ENCODE assay signal across 8 cellular contexts in the genomic region with DNA sequence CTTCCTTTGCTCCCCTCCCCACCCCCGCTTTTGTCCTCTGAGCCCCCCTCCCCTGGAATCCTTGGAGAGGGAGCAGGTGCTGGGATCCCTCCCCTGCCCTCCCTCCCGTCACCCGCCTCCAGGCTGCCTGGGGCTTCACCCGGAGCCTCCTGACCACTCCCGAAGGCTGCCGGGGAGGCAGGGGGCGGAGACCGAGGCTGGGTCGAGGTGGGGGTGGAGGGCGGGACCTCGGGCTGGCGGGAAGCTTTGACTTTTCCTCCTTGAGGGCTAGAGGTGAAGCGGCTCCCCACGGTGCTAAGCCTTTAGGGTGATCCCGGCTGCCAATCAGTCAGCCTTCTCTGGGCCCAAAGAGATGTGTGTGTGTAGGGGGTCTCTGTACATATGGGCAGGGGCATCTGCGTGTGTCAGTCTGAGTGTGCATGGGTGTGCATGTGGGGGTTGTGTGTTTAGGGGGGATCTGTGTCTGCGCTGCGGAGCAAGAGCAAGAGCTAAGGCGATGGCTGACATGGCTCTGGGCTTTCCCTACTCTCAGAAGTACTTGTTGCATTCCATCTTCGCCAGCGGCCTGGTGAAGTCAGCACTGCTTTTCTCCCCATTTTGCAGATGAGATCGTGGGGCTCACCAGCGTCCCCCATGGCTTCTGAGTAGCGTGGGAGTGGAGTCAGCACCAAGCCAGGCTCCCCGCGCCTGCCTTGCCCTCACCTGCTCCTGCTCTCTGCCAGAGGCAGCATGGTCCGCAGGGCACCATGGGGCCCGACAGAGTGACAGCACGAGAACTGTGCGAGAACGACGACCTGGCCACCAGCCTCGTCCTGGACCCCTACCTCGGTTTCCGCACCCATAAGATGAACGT. TPM values are rescaled to one million over a fixed set of nuclear protein-coding genes. Genes with fewer than 3 reads are reported as not detected.
DNase-seq lines count a peak whose midpoint lies in the region; ATAC-seq and TF ChIP-seq lines count a peak whose summit lies in the region.

No MANE protein-coding gene starts in this region.

- DNase-seq in HuH-7 (ENCODE audit: low spot score) (peak; percentile 96), PC-9 (peak; percentile 57 to 90), Right ventricle myocardium superior (peak; percentile 81), progenitor cell of endocrine pancreas (ENCODE audit: low spot score, unreplicated experiment) (peak; percentile 72)
- DNase-seq in activated naive CD4-positive, alpha-beta T cell treated with Interleukin-2 at 50 U/mL for 16 hours = peak; percentile 66

- H3K36me3 Mint-ChIP-seq in progenitor cell of endocrine pancreas (ENCODE audit: insufficient read depth) = peaks cover 7% of the 10 kb centered on the region

- H3K27ac ChIP-seq in C4-2B (peak overlapping the region; percentile 88), PC-9 (no peak overlapping the region)

- peak overlapping the region; percentile 99 for H3K4me2 ChIP-seq in PC-9

- H3K79me2 ChIP-seq in PC-9 (ENCODE audit: low read depth) = peaks cover 22% of the 10 kb centered on the region

- TSS peak; percentile 22 for BruUV-seq in PC-9 (replicated peaks; lab: Mats Ljungman, UMichigan)

- no peaks in the 10 kb centered on the region for H3K9me2 ChIP-seq in PC-9 (ENCODE audit: insufficient read depth)

- POLR2A ChIA-PET in PC-9 (lab: Charles Lee; ENCODE audit: unreplicated experiment) = interaction anchor here (0.5 to 0.7 kb wide), 3 partner anchors 43 to 224 kb away, joined by 3 to 16 read pairs (median 5); a partner anchor contains a TSS

- H3K27ac Mint-ChIP-seq in progenitor cell of endocrine pancreas = peak overlapping the region; percentile 96

- H3K27me3 ChIP-seq in PC-9 (ENCODE audit: insufficient read depth, low read depth) = no peaks in the 10 kb centered on the region

- H3K9me3 ChIP-seq in PC-9 (ENCODE audit: insufficient read depth, low read depth) = no peaks in the 10 kb centered on the region

- ATAC-seq in Right ventricle myocardium superior (ENCODE audit: poor library complexity) (no peak), GM18520 (IDR thresholded peaks at IDR 0.05; ENCODE audit: unreplicated experiment) (no peak), GM21723 (IDR thresholded peaks at IDR 0.05; ENCODE audit: unreplicated experiment) (no peak)

- H2AFZ ChIP-seq in PC-9 = no peak overlapping the region

- CTCF ChIA-PET in PC-9 (lab: Charles Lee) = interaction anchor here (0.6 to 1.4 kb wide), 2 partner anchors 43 to 401 kb away, joined by 3 read pairs; a partner anchor contains a TSS

- intact Hi-C loops in PC-9 (cut with micrococcal nuclease; ENCODE audit: unreplicated experiment) (no loop called here), Right ventricle myocardium superior (cut with DNase I) (no loop called here)

- peaks cover 19% of the 10 kb centered on the region for H4K20me1 ChIP-seq in PC-9 (ENCODE audit: insufficient read depth)

- H3K9me3 Mint-ChIP-seq in progenitor cell of endocrine pancreas (ENCODE audit: low read depth) = no peaks in the 10 kb centered on the region

- TF ChIP-seq CTCF in C4-2B (conservative IDR thresholded peaks at IDR 0.05) (no peak), PC-9 (conservative IDR thresholded peaks at IDR 0.05) (no peak), progenitor cell of endocrine pancreas (IDR thresholded peaks at IDR 0.05; ENCODE audit: unreplicated experiment) (no peak)

- H3K4me1 ChIP-seq in PC-9 (replicated peaks; ENCODE audit: insufficient read depth) = peaks cover 24% of the 10 kb centered on the region

- H3K4me3 Mint-ChIP-seq in progenitor cell of endocrine pancreas (ENCODE audit: low read depth) = peak overlapping the region; percentile 96

- H3K4me1 Mint-ChIP-seq in progenitor cell of endocrine pancreas (ENCODE audit: low read depth) = peaks cover 12% of the 10 kb centered on the region

- peak overlapping the region; percentile 86 for H3K4me3 ChIP-seq in PC-9

- H3F3A ChIP-seq in PC-9 (ENCODE audit: insufficient read depth, low read depth) = peaks cover 22% of the 10 kb centered on the region; the same call in 1 of the 2 replicates

- peaks cover 3% of the 10 kb centered on the region for H3K27me3 Mint-ChIP-seq in progenitor cell of endocrine pancreas

- H3K36me3 ChIP-seq in PC-9 (ENCODE audit: low read depth) = 0 out of 2 replicates have a peak, but pooled peaks cover 5% of the 10 kb centered on the region

RNA-seq across cellular contexts. Expression of a gene that starts 1.7 kb away (rescaled TPM):
- total RNA-seq in PC-9 (2021) (71.6 and 80.7 TPM in 2 replicates), Right ventricle myocardium superior (6.6 TPM), progenitor cell of endocrine pancreas (68.4 and 68.6 TPM in 2 replicates)

RNA-seq across cellular contexts. Expression of a gene that starts 13.1 kb away (rescaled TPM):
- total RNA-seq in PC-9 (2021) (3.3 and 3.7 TPM in 2 replicates), Right ventricle myocardium superior (not detected), progenitor cell of endocrine pancreas (not detected in 2 replicates)

RNA-seq across cellular contexts. Expression of a gene that starts 16.3 kb away (rescaled TPM):
- not detected in 2 replicates for total RNA-seq in PC-9 (2021)
- total RNA-seq in Right ventricle myocardium superior = 1.7 TPM
- total RNA-seq in progenitor cell of endocrine pancreas = not detected in 2 replicates

RNA-seq across cellular contexts. Expression of a gene that starts 21.6 kb away (rescaled TPM):
- total RNA-seq in PC-9 (2021) = 0.11 TPM in 1 of 2 replicates, not detected in the other
- total RNA-seq in Right ventricle myocardium superior = not detected
- 0.09 TPM in 1 of 2 replicates, not detected in the other for total RNA-seq in progenitor cell of endocrine pancreas

RNA-seq across cellular contexts. Expression of a gene that starts 28.8 kb away (rescaled TPM):
- 4.1 and 6.6 TPM in 2 replicates for total RNA-seq in PC-9 (2021)
- not detected for total RNA-seq in Right ventricle myocardium superior
- total RNA-seq in progenitor cell of endocrine pancreas = 2.2 and 2.8 TPM in 2 replicates
